Comparison of ENCODE assay signal across 16 cellular contexts in genomic region chr3:114299925-114300624, GRCh38. TPM values are rescaled to one million over a fixed set of nuclear protein-coding genes. Genes with fewer than 3 reads are reported as not detected.
DNase-seq lines count a peak whose midpoint lies in the region; ATAC-seq lines count a peak whose summit lies in the region.
"Had no signal": no experiment of that assay in that cellular context is flagged by ENCODE, and none has a peak within 500 bp of the region (broad histone marks: within the 10 kb centered on the region; RNA-seq: fewer than 3 reads in every experiment).

No MANE protein-coding gene starts in this region.

- peak overlapping the region; percentile 86 to 94 (median 90) for H3K27ac Mint-ChIP-seq in immature natural killer cell
- peak overlapping the region in 1 of 2 donors; percentile 36 for H3K27ac Mint-ChIP-seq in activated naive CD4-positive, alpha-beta T cell treated with anti-CD3 and anti-CD28 coated beads, Interleukin-2, amount 50 U/mL, for 72 hours
- H3K27ac Mint-ChIP-seq: type B pancreatic cell had no signal

- peak overlapping the region; percentile 41 to 88 (median 67) for H3K4me3 Mint-ChIP-seq in immature natural killer cell
- H3K4me3 Mint-ChIP-seq: type B pancreatic cell had no signal

- ATAC-seq in GM19043 (IDR thresholded peaks at IDR 0.05; ENCODE audit: low read depth, unreplicated experiment) (peak; percentile 56), HG03103 (IDR thresholded peaks at IDR 0.05; ENCODE audit: low read depth, unreplicated experiment) (peak; percentile 54)
- no peak for ATAC-seq in activated naive CD4-positive, alpha-beta T cell treated with anti-CD3 and anti-CD28 coated beads, Interleukin-2, amount 50 U/mL, for 72 hours

- peaks cover 76 to 90% of the 10 kb centered on the region in 2 donors for H3K4me1 Mint-ChIP-seq in immature natural killer cell

- H3K36me3 Mint-ChIP-seq in immature natural killer cell, result peaks cover 35 to 54% (median 36%) of the 10 kb centered on the region in 3 donors
- H3K36me3 Mint-ChIP-seq in activated naive CD4-positive, alpha-beta T cell treated with anti-CD3 and anti-CD28 coated beads, Interleukin-2, amount 50 U/mL, for 72 hours, result no peaks in the 10 kb centered on the region
- H3K36me3 Mint-ChIP-seq: type B pancreatic cell had no signal

- no peaks in the 10 kb centered on the region for H3K9me3 Mint-ChIP-seq in immature natural killer cell
- H3K9me3 Mint-ChIP-seq in activated naive CD4-positive, alpha-beta T cell treated with anti-CD3 and anti-CD28 coated beads, Interleukin-2, amount 50 U/mL, for 72 hours, result no peaks in the 10 kb centered on the region
- H3K9me3 Mint-ChIP-seq: type B pancreatic cell had no signal

- H3K27me3 Mint-ChIP-seq in immature natural killer cell (ENCODE audit: low read depth in 3 of 3), result peaks cover 0 to 3% (median 2%) of the 10 kb centered on the region in 3 donors

- DNase-seq in DMS79 (lab: John Stamatoyannopoulos, UW), result peak; percentile 2
- DNase-seq in DMS79 treated with DMSO at 0.1 percent for 48 hours (lab: John Stamatoyannopoulos, UW), result no peak
- DNase-seq in immature natural killer cell, result peak in 1 of 3 donors; percentile 36
- no peak for DNase-seq in effector CD8-positive, alpha-beta T cell (lab: John Stamatoyannopoulos, UW)
- DNase-seq in NCI-H2029 treated with DMSO at 0.1 percent for 48 hours (lab: John Stamatoyannopoulos, UW), result no peak
- no peak for DNase-seq in activated naive CD4-positive, alpha-beta T cell treated with anti-CD3 and anti-CD28 coated beads, Interleukin-2, amount 50 U/mL, for 72 hours (ENCODE audit: low spot score in 2 of 2)
- DNase-seq: colonic mucosa; DND-41; gastrocnemius medialis; stimulated activated CD4-positive, alpha-beta T cell treated with anti-CD3 and anti-CD28 coated beads, Interleukin-4, amount 100 ng/mL, for 24 hours had no signal

RNA-seq across cellular contexts. Expression of gene TIGIT, which starts 6.2 kb away (rescaled TPM):
- polyA plus RNA-seq in immature natural killer cell, result 10 to 100 TPM; 58.7 to 89.9 (median 87.3) TPM
- total RNA-seq in activated naive CD4-positive, alpha-beta T cell treated with anti-CD3 and anti-CD28 coated beads, Interleukin-2, amount 50 U/mL, for 72 hours, result 10 to 100 TPM in 1 of 2 donors, 1 to 10 TPM in 1; 5.1 to 14.6 TPM
- total RNA-seq: astrocyte, gastrocnemius medialis, skeletal muscle tissue had no signal
- polyA plus RNA-seq: K562 had no signal

Comparison
In these comparisons a context has a peak if more than half of its experiments do, and no peak if none do; other contexts are left out.
1. ATAC-seq: peak in GM19043 (single experiment) and HG03103 (single experiment); none in activated naive CD4-positive, alpha-beta T cell treated with anti-CD3 and anti-CD28 coated beads, Interleukin-2, amount 50 U/mL, for 72 hours (0 of 2).